8 cellular contexts compared by ENCODE assay signal in the genomic region with DNA sequence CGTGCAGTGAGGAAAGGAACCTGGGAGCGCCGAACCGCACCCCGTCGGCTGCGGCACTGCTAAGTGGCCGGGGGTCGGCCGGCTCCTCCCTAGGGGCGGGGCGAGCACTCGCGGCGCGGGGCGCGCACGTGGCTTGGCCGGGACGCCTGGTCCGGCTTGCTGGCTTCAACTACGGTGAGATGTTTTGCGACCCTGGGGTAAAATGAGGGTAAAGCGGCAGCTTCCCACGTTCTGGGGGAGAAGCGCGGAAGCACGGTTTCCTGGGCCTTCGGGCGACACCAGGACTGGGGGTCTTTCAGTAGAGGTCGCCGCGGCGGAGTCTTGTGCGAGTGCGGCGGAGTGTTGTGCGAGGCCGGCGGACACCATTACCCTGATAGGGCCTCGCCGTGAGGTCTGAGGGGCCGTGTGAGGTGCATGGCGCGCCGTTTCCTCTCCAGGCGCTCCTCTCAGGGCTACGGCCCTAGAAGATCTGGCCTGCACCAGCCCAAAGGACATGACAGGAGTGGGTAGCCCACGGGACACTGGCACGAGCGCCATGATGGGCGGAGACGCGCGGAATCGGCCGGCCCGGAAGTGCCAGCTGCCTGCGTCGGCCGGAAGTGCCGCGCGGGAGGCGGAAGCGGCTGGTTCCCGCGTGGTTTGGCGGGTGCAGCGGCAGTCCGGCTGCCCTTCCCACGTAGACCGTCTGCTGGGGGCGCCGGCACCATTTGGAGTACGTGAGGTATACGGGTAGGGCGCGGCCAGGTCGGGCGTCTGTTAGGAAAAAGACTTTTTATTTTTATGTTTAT. TPM values are rescaled to one million over a fixed set of nuclear protein-coding genes. Genes with fewer than 3 reads are reported as not detected.
DNase-seq lines count a peak whose midpoint lies in the region; ATAC-seq and TF ChIP-seq lines count a peak whose summit lies in the region.

A gene with protein sequence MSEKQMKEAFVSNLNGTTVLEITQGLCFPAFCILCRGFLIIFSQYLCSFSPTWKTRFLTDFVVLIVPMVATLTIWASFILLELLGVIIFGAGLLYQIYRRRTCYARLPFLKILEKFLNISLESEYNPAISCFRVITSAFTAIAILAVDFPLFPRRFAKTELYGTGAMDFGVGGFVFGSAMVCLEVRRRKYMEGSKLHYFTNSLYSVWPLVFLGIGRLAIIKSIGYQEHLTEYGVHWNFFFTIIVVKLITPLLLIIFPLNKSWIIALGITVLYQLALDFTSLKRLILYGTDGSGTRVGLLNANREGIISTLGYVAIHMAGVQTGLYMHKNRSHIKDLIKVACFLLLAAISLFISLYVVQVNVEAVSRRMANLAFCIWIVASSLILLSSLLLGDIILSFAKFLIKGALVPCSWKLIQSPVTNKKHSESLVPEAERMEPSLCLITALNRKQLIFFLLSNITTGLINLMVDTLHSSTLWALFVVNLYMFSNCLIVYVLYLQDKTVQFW (plus strand): TSS at position 107 of the 788 bp plus-strand sequence. CDS start 2,115 bp downstream, outside the sequence.

- CTCF ChIA-PET in HEK293T (lab: Yijun Ruan, JAX), result interaction anchor here (0.6 to 1.5 kb wide), 4 partner anchors 9 to 50 kb away, joined by 3 to 7 read pairs (median 3); a partner anchor contains a TSS
- CTCF ChIA-PET in activated naive CD4-positive, alpha-beta T cell treated with anti-CD3 and anti-CD28 coated beads for 36 hours (lab: Charles Lee), result interaction anchor here (1.0 to 3.1 kb wide), 5 partner anchors 9 to 50 kb away, joined by 3 to 13 read pairs (median 4); no protein-coding TSS in a partner anchor

- H3K27me3 ChIP-seq in gastroesophageal sphincter (no peaks in the 10 kb centered on the region), suprapubic skin (no peaks in the 10 kb centered on the region)

- peak within 1 kb of the TSS; percentile 96 for H3K27ac Mint-ChIP-seq in activated naive CD4-positive, alpha-beta T cell treated with anti-CD3 and anti-CD28 coated beads for 36 hours

- H3K27me3 Mint-ChIP-seq in activated naive CD4-positive, alpha-beta T cell treated with anti-CD3 and anti-CD28 coated beads for 36 hours (ENCODE audit: low read depth), result no peaks in the 10 kb centered on the region

- DNase-seq in GM03348 (ENCODE audit: low spot score), result peak; percentile 95
- peak; percentile 83 for DNase-seq in HEK293T (ENCODE audit: extremely low spot score)
- peak; percentile 97 for DNase-seq in NB4 (ENCODE audit: low read depth)
- peak; percentile 24 for DNase-seq in SK-N-MC (ENCODE audit: low read depth, low spot score)
- DNase-seq in activated naive CD4-positive, alpha-beta T cell treated with anti-CD3 and anti-CD28 coated beads for 36 hours, result peak; percentile 86
- DNase-seq in occipital lobe (lab: John Stamatoyannopoulos, UW), result peak; percentile 85
- peak; percentile 92 to 93 for DNase-seq in suprapubic skin (ENCODE audit: low spot score in 2 of 2)

- H3K4me1 ChIP-seq in gastroesophageal sphincter (peaks cover 0 to 22% (median 5%) of the 10 kb centered on the region in 3 donors), suprapubic skin (peaks cover 20% of the 10 kb centered on the region)

- H3K27ac ChIP-seq in SK-N-MC (peak within 1 kb of the TSS; percentile 93), gastroesophageal sphincter (peak within 1 kb of the TSS; percentile 86 to 96 (median 94)), suprapubic skin (peak within 1 kb of the TSS; percentile 99)

- H3K4me3 Mint-ChIP-seq in activated naive CD4-positive, alpha-beta T cell treated with anti-CD3 and anti-CD28 coated beads for 36 hours, result peak within 1 kb of the TSS; percentile 98

- peak within 1 kb of the TSS; percentile 97 for H3K9ac ChIP-seq in SK-N-MC (ENCODE audit: insufficient read length)

- peaks cover 54% of the 10 kb centered on the region for H3K36me3 ChIP-seq in SK-N-MC (ENCODE audit: insufficient read depth, low read length)
- peaks cover 0 to 46% of the 10 kb centered on the region in 2 donors for H3K36me3 ChIP-seq in gastroesophageal sphincter
- H3K36me3 ChIP-seq in suprapubic skin, result peaks cover 38% of the 10 kb centered on the region

- no peaks in the 10 kb centered on the region for H3K9me3 Mint-ChIP-seq in activated naive CD4-positive, alpha-beta T cell treated with anti-CD3 and anti-CD28 coated beads for 36 hours

- H3K4me3 ChIP-seq in NB4 (ENCODE audit: low read depth, low read length), result peak within 1 kb of the TSS; percentile 93
- H3K4me3 ChIP-seq in SK-N-MC, result peak within 1 kb of the TSS; percentile 98
- peak within 1 kb of the TSS; percentile 58 to 74 for H3K4me3 ChIP-seq in gastroesophageal sphincter
- H3K4me3 ChIP-seq in suprapubic skin, result peak within 1 kb of the TSS; percentile 77

- TF ChIP-seq CTCF in NB4 (IDR thresholded peaks at IDR 0.05; ENCODE audit: low read depth, low read length), result peak; percentile 4
- TF ChIP-seq CTCF in gastroesophageal sphincter (IDR thresholded peaks at IDR 0.05), result peak in 1 of 4 experiments; percentile 40
- no peak for TF ChIP-seq CTCF in suprapubic skin (IDR thresholded peaks at IDR 0.05)

- ATAC-seq in gastroesophageal sphincter, result peak; percentile 93

- H3K4me1 Mint-ChIP-seq in activated naive CD4-positive, alpha-beta T cell treated with anti-CD3 and anti-CD28 coated beads for 36 hours (ENCODE audit: low read depth), result peaks cover 48% of the 10 kb centered on the region

- TF ChIP-seq POLR2A in NB4 (IDR thresholded peaks at IDR 0.05; ENCODE audit: extremely low read depth, insufficient read length) (peak; percentile 93), gastroesophageal sphincter (IDR thresholded peaks at IDR 0.05) (peak; percentile 85 to 86), suprapubic skin (IDR thresholded peaks at IDR 0.05) (peak; percentile 25 to 89)

- no peak for TF ChIP-seq EP300 in gastroesophageal sphincter (IDR thresholded peaks at IDR 0.05)
- TF ChIP-seq EP300 in suprapubic skin (IDR thresholded peaks at IDR 0.05), result no peak

- POLR2A ChIA-PET in HEK293T (lab: Yijun Ruan, JAX), result interaction anchor here (0.6 to 6.0 kb wide), 20 partner anchors 9 to 1162 kb away, joined by 3 to 88 read pairs (median 4); a partner anchor contains a TSS

- WGBS in gastroesophageal sphincter (ENCODE audit: low coverage in 1 of 2), 2 donors, result 0% methylated on average over 3 to 26 of the region's 82 CpGs
- WGBS in suprapubic skin, result under 1% methylated on average over 38 of the region's 82 CpGs

- H3K9me3 ChIP-seq in SK-N-MC (ENCODE audit: low read depth, low read length), result no peaks in the 10 kb centered on the region
- no peaks in the 10 kb centered on the region for H3K9me3 ChIP-seq in gastroesophageal sphincter
- no peaks in the 10 kb centered on the region for H3K9me3 ChIP-seq in suprapubic skin

- intact Hi-C loops in activated naive CD4-positive, alpha-beta T cell treated with anti-CD3 and anti-CD28 coated beads for 36 hours (cut with micrococcal nuclease), result loop anchor here (1.0 to 2.0 kb wide), 5 partner anchors 9 to 67 kb away; a partner anchor contains a TSS

- H3K36me3 Mint-ChIP-seq in activated naive CD4-positive, alpha-beta T cell treated with anti-CD3 and anti-CD28 coated beads for 36 hours (ENCODE audit: low read depth), result peaks cover 37% of the 10 kb centered on the region

TF ChIP-seq in HEK293T, 16 proteins besides CTCF, POLR2A, EP300 and RAD21:
- TF ChIP-seq ZNF384 (IDR thresholded peaks at IDR 0.05) (no peak), ELF4 (IDR thresholded peaks at IDR 0.05) (peak; percentile 97), TARDBP (IDR thresholded peaks at IDR 0.05) (peak; percentile 73), NFRKB (IDR thresholded peaks at IDR 0.05) (peak; percentile 67), L3MBTL2 (conservative IDR thresholded peaks at IDR 0.05) (peak; percentile 87), FOXA1 (IDR thresholded peaks at IDR 0.05) (no peak), BHLHE40 (IDR thresholded peaks at IDR 0.05; ENCODE audit: borderline replicate concordance) (no peak)
TF ChIP-seq in HEK293T: peak in this region for 4.

RNA-seq across cellular contexts. Expression of the gene that starts here (rescaled TPM):
- 10 to 100 TPM; 10.6 to 11.3 TPM for total RNA-seq in activated naive CD4-positive, alpha-beta T cell treated with anti-CD3 and anti-CD28 coated beads for 36 hours
- total RNA-seq in gastroesophageal sphincter, result 1 to 10 TPM; 3.3 to 5.3 (median 4.4) TPM
- total RNA-seq in occipital lobe, result 7.0 TPM
- total RNA-seq in suprapubic skin, result 10 to 100 TPM in 2 of 4 donors, 1 to 10 TPM in 2; 4.1 to 13.1 (median 9.0) TPM

Comparison
In these comparisons a context has a peak if more than half of its experiments do, and no peak if none do; other contexts are left out.
1. Peak in every context shown above with its lines: DNase-seq, ATAC-seq, H3K4me3 ChIP-seq and H3K27ac ChIP-seq.
2. DNase-seq: peak in every context shown above with its lines; median percentile 97 in NB4; 95 in GM03348; 92 in suprapubic skin; 86 in activated naive CD4-positive, alpha-beta T cell treated with anti-CD3 and anti-CD28 coated beads for 36 hours; 85 in occipital lobe; 83 in HEK293T; 24 in SK-N-MC.